ENCODE assay signal across 18 cellular contexts in genomic region chr1:2862441-2863148, GRCh38.
DNase-seq lines count a peak whose midpoint lies in the region; ATAC-seq and TF ChIP-seq lines count a peak whose summit lies in the region.
"Had no signal": no experiment of that assay in that cellular context is flagged by ENCODE, and none has a peak within 500 bp of the region (broad histone marks: within the 10 kb centered on the region; RNA-seq: fewer than 3 reads in every experiment).

No MANE protein-coding gene starts in this region.

- H3K4me1 ChIP-seq in BLaER1 treated with 17β-estradiol and CSF1 and Interleukin-3, amounts not matched to agents 10 nM and 100 nM: peaks cover 11 to 52% (median 39%) of the 10 kb centered on the region in 10 experiments; a peak in 19 of 20 replicates
- H3K4me1 ChIP-seq in neuronal stem cell (ENCODE audit: control insufficient read depth in 2 of 2, insufficient read depth in 1 of 2, low read depth in 1 of 2, low read length in 2 of 2): no peaks in the 10 kb centered on the region
- peaks cover 0 to 8% (median 4%) of the 10 kb centered on the region in 4 donors for H3K4me1 ChIP-seq in stomach
- H3K4me1 ChIP-seq: BE2C had no signal

- H2AFZ ChIP-seq in neuronal stem cell (ENCODE audit: low read length): no peak overlapping the region
- H2AFZ ChIP-seq: GM23338 had no signal

- H3K4me1 Mint-ChIP-seq in chondrocyte (ENCODE audit: low read depth): no peaks in the 10 kb centered on the region
- H3K4me1 Mint-ChIP-seq: CD14-positive monocyte, GM23338 had no signal

- H2AK5ac ChIP-seq in neuronal stem cell (ENCODE audit: low read depth, low read length): peak overlapping the region; percentile 92

- H3K27ac Mint-ChIP-seq in chondrocyte (ENCODE audit: unreplicated experiment): no peak overlapping the region
- H3K27ac Mint-ChIP-seq: CD8-positive, alpha-beta T cell; GM23338 had no signal

- H3K9me3 ChIP-seq in BLaER1 treated with 17β-estradiol and CSF1 and Interleukin-3, amounts not matched to agents 10 nM and 100 nM (replicated peaks in 1 of 11): peaks cover 0 to 20% (median 6%) of the 10 kb centered on the region in 11 experiments; a peak in 9 of 22 replicates
- H3K9me3 ChIP-seq in neuronal stem cell (replicated peaks in 1 of 2; ENCODE audit: control insufficient read depth in 2 of 2, insufficient read depth in 1 of 2, low read depth in 1 of 2, low read length in 2 of 2): peaks cover 0 to 5% of the 10 kb centered on the region in 2 donors
- no peaks in the 10 kb centered on the region for H3K9me3 ChIP-seq in stomach
- H3K9me3 ChIP-seq: BE2C had no signal

- ATAC-seq in left cardiac atrium (no peak), HG03139 (IDR thresholded peaks at IDR 0.05; ENCODE audit: unreplicated experiment) (no peak)
- ATAC-seq: CD8-positive, alpha-beta T cell; GM23338 had no signal

- no peak overlapping the region for H2BK15ac ChIP-seq in neuronal stem cell (ENCODE audit: low read length)

- no CpG with 5 or more reads among the region's 28 CpGs for WGBS in neuronal stem cell (ENCODE audit: extremely low coverage in 2 of 2, insufficient read length in 2 of 2, insufficient replicate concordance in 1 of 2), 2 donors
- WGBS in stomach, 5 donors: 66 to 75% (median 70%) methylated on average over 23 to 28 of the region's 28 CpGs

- no peak for TF ChIP-seq CTCF in chondrocyte (IDR thresholded peaks at IDR 0.05)
- no peak for TF ChIP-seq CTCF in stomach (IDR thresholded peaks at IDR 0.05)

- H3K18ac ChIP-seq in neuronal stem cell (ENCODE audit: low read length): peak overlapping the region; percentile 41

- peaks cover 8% of the 10 kb centered on the region for H3K9me3 Mint-ChIP-seq in chondrocyte (ENCODE audit: low read depth)
- H3K9me3 Mint-ChIP-seq: CD8-positive, alpha-beta T cell had no signal

- H4K8ac ChIP-seq in neuronal stem cell (ENCODE audit: low read depth, low read length): no peak overlapping the region

- no peak overlapping the region for H3K14ac ChIP-seq in neuronal stem cell (ENCODE audit: low read length)

- H3K4me3 Mint-ChIP-seq in chondrocyte (ENCODE audit: unreplicated experiment): no peak overlapping the region
- H3K4me3 Mint-ChIP-seq: CD14-positive monocyte; CD8-positive, alpha-beta T cell; GM23338 had no signal

- intact Hi-C loops in left cardiac atrium (cut with DNase I) (no loop called here), cardiac septum (cut with DNase I) (no loop called here), stomach (cut with DNase I; ENCODE audit: low total_unique reads) (no loop called here)

- no peak overlapping the region for H3K4ac ChIP-seq in neuronal stem cell (ENCODE audit: low read length)

- H3K27me3 Mint-ChIP-seq in chondrocyte (ENCODE audit: low read depth): no peaks in the 10 kb centered on the region

- TF ChIP-seq POLR2A in stomach (IDR thresholded peaks at IDR 0.05): no peak

- H2BK5ac ChIP-seq in neuronal stem cell (ENCODE audit: low read length): no peak overlapping the region

- TF ChIP-seq EP300 in stomach (IDR thresholded peaks at IDR 0.05): no peak

- no peak overlapping the region for H2BK120ac ChIP-seq in neuronal stem cell (ENCODE audit: low read depth, low read length)

- no peak overlapping the region for H3K4me3 ChIP-seq in BLaER1 treated with 17β-estradiol and CSF1 and Interleukin-3, amounts not matched to agents 10 nM and 100 nM
- H3K4me3 ChIP-seq in neuronal stem cell (ENCODE audit: low read length in 2 of 2) (no peak overlapping the region), stomach (no peak overlapping the region)
- H3K4me3 ChIP-seq: GM23338 had no signal

- no peaks in the 10 kb centered on the region for H3K36me3 ChIP-seq in BLaER1 treated with 17β-estradiol and CSF1 and Interleukin-3, amounts not matched to agents 10 nM and 100 nM
- H3K36me3 ChIP-seq in neuronal stem cell (replicated peaks in 1 of 2; ENCODE audit: control insufficient read depth in 2 of 2, insufficient read depth in 2 of 2, low read length in 2 of 2) (no peaks in the 10 kb centered on the region), stomach (no peaks in the 10 kb centered on the region)
- H3K36me3 ChIP-seq: BE2C had no signal

- no peaks in the 10 kb centered on the region for H3K79me1 ChIP-seq in neuronal stem cell (ENCODE audit: low read depth, low read length)

- no peak overlapping the region for H4K91ac ChIP-seq in neuronal stem cell (ENCODE audit: low read depth, low read length, poor library complexity)

- DNase-seq in left cardiac atrium: peak; percentile 13
- no peak for DNase-seq in cardiac septum (ENCODE audit: low spot score)
- peak; percentile 79 for DNase-seq in chondrocyte (ENCODE audit: low spot score)
- DNase-seq in neuronal stem cell (ENCODE audit: low spot score): no peak
- DNase-seq in stimulated activated CD8-positive, alpha-beta memory T cell treated with anti-CD3 and anti-CD28 coated beads, Interleukin-4, amount 100 ng/mL, for 48 hours: no peak
- DNase-seq in stomach: no peak
- DNase-seq: ACHN; BE2C; Calu3; CD8-positive, alpha-beta T cell; DMS79 treated with DMSO at 0.1 percent for 48 hours; GF-D8; HCEC 1CT; IMR-90 had no signal

- H3K27ac ChIP-seq in BLaER1 treated with 17β-estradiol and CSF1 and Interleukin-3, amounts not matched to agents 10 nM and 100 nM: no peak overlapping the region
- H3K27ac ChIP-seq in neuronal stem cell (replicated peaks; ENCODE audit: low read length) (no peak overlapping the region), stomach (no peak overlapping the region)

- H3K23ac ChIP-seq in neuronal stem cell (ENCODE audit: low read depth, low read length, poor library complexity): peak overlapping the region; percentile 17

- peak overlapping the region in 7 of 11 experiments; percentile 80 to 90 (median 87); a peak in 9 of 22 replicates for H3K4me2 ChIP-seq in BLaER1 treated with 17β-estradiol and CSF1 and Interleukin-3, amounts not matched to agents 10 nM and 100 nM
- H3K4me2 ChIP-seq in neuronal stem cell (ENCODE audit: insufficient read depth, low read length, poor library complexity, severe bottlenecking): no peak overlapping the region
- H3K4me2 ChIP-seq: GM23338 had no signal

- no peak overlapping the region for H3K9ac ChIP-seq in BLaER1 treated with 17β-estradiol and CSF1 and Interleukin-3, amounts not matched to agents 10 nM and 100 nM
- H3K9ac ChIP-seq in neuronal stem cell (ENCODE audit: low read depth, low read length, poor library complexity): no peak overlapping the region

- no peaks in the 10 kb centered on the region for H3K36me3 Mint-ChIP-seq in chondrocyte (ENCODE audit: low read depth)
- H3K36me3 Mint-ChIP-seq: CD8-positive, alpha-beta T cell had no signal

- H2BK12ac ChIP-seq in neuronal stem cell (ENCODE audit: low read length): no peak overlapping the region

- peaks cover 0 to 41% (median 0%) of the 10 kb centered on the region in 11 experiments; a peak in 10 of 22 replicates for H4K20me1 ChIP-seq in BLaER1 treated with 17β-estradiol and CSF1 and Interleukin-3, amounts not matched to agents 10 nM and 100 nM

- peaks cover 6 to 64% (median 27%) of the 10 kb centered on the region in 11 experiments; a peak in 16 of 22 replicates for H3K27me3 ChIP-seq in BLaER1 treated with 17β-estradiol and CSF1 and Interleukin-3, amounts not matched to agents 10 nM and 100 nM
- H3K27me3 ChIP-seq in neuronal stem cell (ENCODE audit: control insufficient read depth in 3 of 3, insufficient read depth in 3 of 3, low read depth in 1 of 3, low read length in 3 of 3): peaks cover 0 to 37% (median 0%) of the 10 kb centered on the region in 3 experiments
- peaks cover 0 to 80% (median 58%) of the 10 kb centered on the region in 3 donors for H3K27me3 ChIP-seq in stomach

Comparison
In these comparisons a context has a peak if more than half of its experiments do, and no peak if none do; other contexts are left out.
1. DNase-seq: peak in left cardiac atrium (single experiment) and chondrocyte (single experiment); none in cardiac septum (single experiment), neuronal stem cell (single experiment), stimulated activated CD8-positive, alpha-beta memory T cell treated with anti-CD3 and anti-CD28 coated beads, Interleukin-4, amount 100 ng/mL, for 48 hours (single experiment) and stomach (single experiment).